Comparison of ENCODE assay signal across 17 cellular contexts in genomic region chr3:124861041-124861440, GRCh38. TPM values are rescaled to one million over a fixed set of nuclear protein-coding genes. Genes with fewer than 3 reads are reported as not detected.
A peak's percentile ranks its signal among the peaks of the same experiment; 100 is the strongest.
DNase-seq lines count a peak whose midpoint lies in the region; ATAC-seq and TF ChIP-seq lines count a peak whose summit lies in the region.
"Had no signal": no experiment of that assay in that cellular context is flagged by ENCODE, and none has a peak within 500 bp of the region (broad histone marks: within the 10 kb centered on the region; RNA-seq: fewer than 3 reads in every experiment).

No MANE protein-coding gene starts in this region.

- H2AFZ ChIP-seq in H9 (ENCODE audit: low read length) (no peak overlapping the region), hepatocyte (no peak overlapping the region), smooth muscle cell (ENCODE audit: low read depth) (no peak overlapping the region)

- no peak overlapping the region for H4K5ac ChIP-seq in H9 (ENCODE audit: insufficient read length, low read depth, low read length)

- peaks cover 12% of the 10 kb centered on the region for H3K36me3 ChIP-seq in brain microvascular endothelial cell (replicated peaks)
- no peaks in the 10 kb centered on the region for H3K36me3 ChIP-seq in hepatocyte (replicated peaks; ENCODE audit: insufficient read depth, low read depth)
- H3K36me3 ChIP-seq in smooth muscle cell (ENCODE audit: low read depth), result peaks cover 2% of the 10 kb centered on the region
- H3K36me3 ChIP-seq: ovary had no signal

- no peak overlapping the region for H3K4ac ChIP-seq in H9 (ENCODE audit: low read depth, low read length)

- no peaks in the 10 kb centered on the region for H3K27me3 ChIP-seq in H9 (ENCODE audit: insufficient read depth, low read length)
- no peaks in the 10 kb centered on the region for H3K27me3 ChIP-seq in brain microvascular endothelial cell (replicated peaks)
- no peaks in the 10 kb centered on the region for H3K27me3 ChIP-seq in hepatocyte
- H3K27me3 ChIP-seq in smooth muscle cell (ENCODE audit: low read depth), result no peaks in the 10 kb centered on the region
- H3K27me3 ChIP-seq: dorsolateral prefrontal cortex, ovary had no signal

- H3K9me3 ChIP-seq in H9 (ENCODE audit: control insufficient read depth, low read depth, low read length), result no peaks in the 10 kb centered on the region
- H3K9me3 ChIP-seq in hepatocyte (ENCODE audit: low read depth), result no peaks in the 10 kb centered on the region
- H3K9me3 ChIP-seq in smooth muscle cell (replicated peaks; ENCODE audit: low read depth), result no peaks in the 10 kb centered on the region
- H3K9me3 ChIP-seq: ovary had no signal

- no peak overlapping the region for H2BK12ac ChIP-seq in H9 (ENCODE audit: insufficient read length, low read depth, low read length)

- H3K79me1 ChIP-seq in H9 (ENCODE audit: insufficient read depth, low read depth, low read length, poor library complexity, severe bottlenecking), result no peaks in the 10 kb centered on the region

- no peak overlapping the region for H3K18ac ChIP-seq in H9 (ENCODE audit: insufficient read length, low read depth, low read length)

- H4K8ac ChIP-seq in H9 (replicated peaks; ENCODE audit: insufficient read length, low read depth, low read length), result no peak overlapping the region

- H3K14ac ChIP-seq in H9 (ENCODE audit: insufficient read depth, low read length), result no peak overlapping the region

- DNase-seq in H9 (no peak), brain microvascular endothelial cell (no peak), hepatocyte (ENCODE audit: low spot score) (no peak), smooth muscle cell (lab: John Stamatoyannopoulos, UW; ENCODE audit: unreplicated experiment) (no peak), natural killer cell (no peak), NCI-H2081 (lab: John Stamatoyannopoulos, UW) (no peak)
- DNase-seq in activated CD8-positive, alpha-beta T cell treated with anti-CD3 and anti-CD28 coated beads for 36 hours, result no peak
- DNase-seq: activated B cell treated with CpG ODN at 0.5 μM for 24 hours; activated T-cell treated with anti-CD3 and anti-CD28 coated beads for 4 hours; CD4-positive, CD25-positive, alpha-beta regulatory T cell; dorsolateral prefrontal cortex; NCI-H2081 treated with DMSO at 0.1 percent for 48 hours; stimulated activated CD4-positive, alpha-beta T cell treated with anti-CD3 and anti-CD28 coated beads, Interleukin-1b, Interleukin-23, amount 100 ng/mL, for 48 hours had no signal

- H3K4me2 ChIP-seq in H9 (ENCODE audit: insufficient read depth, insufficient read length, low read length) (no peak overlapping the region), hepatocyte (no peak overlapping the region), smooth muscle cell (peak overlapping the region; percentile 26)

- H3K27ac ChIP-seq in H9 (ENCODE audit: insufficient read length, low read depth, low read length) (no peak overlapping the region), brain microvascular endothelial cell (peak overlapping the region; percentile 67), hepatocyte (peak overlapping the region; percentile 48), smooth muscle cell (ENCODE audit: low read depth) (peak overlapping the region; percentile 91)
- H3K27ac ChIP-seq: ovary, SK-N-MC had no signal

- H3K36me3 Mint-ChIP-seq in H9 (ENCODE audit: insufficient read depth in 1 of 3, low read depth in 3 of 3), result peaks cover 18 to 47% (median 22%) of the 10 kb centered on the region in 3 experiments; a peak in 6 of 7 replicates
- H3K36me3 Mint-ChIP-seq in activated CD8-positive, alpha-beta T cell treated with anti-CD3 and anti-CD28 coated beads for 36 hours (ENCODE audit: low read depth), result no peaks in the 10 kb centered on the region
- no peaks in the 10 kb centered on the region for H3K36me3 Mint-ChIP-seq in natural killer cell

- no peak overlapping the region for H3T11ph ChIP-seq in H9 (ENCODE audit: low read length)

- in situ Hi-C loops in brain microvascular endothelial cell (cut with HindIII; ENCODE audit: low pct_ligation_motif_present, low sequenced_read_pairs), result no loop called here

- H3K9me3 Mint-ChIP-seq in H9 (no peaks in the 10 kb centered on the region), natural killer cell (no peaks in the 10 kb centered on the region)
- H3K9me3 Mint-ChIP-seq in activated CD8-positive, alpha-beta T cell treated with anti-CD3 and anti-CD28 coated beads for 36 hours, result no peaks in the 10 kb centered on the region
- H3K9me3 Mint-ChIP-seq: activated B cell treated with CpG ODN at 0.5 μM for 24 hours; CD4-positive, CD25-positive, alpha-beta regulatory T cell had no signal

- H3K23me2 ChIP-seq in H9 (ENCODE audit: insufficient read length, low read depth, low read length, poor library complexity, severe bottlenecking), result no peaks in the 10 kb centered on the region

- H3K27ac Mint-ChIP-seq in H9 (peak overlapping the region; percentile 46 to 94 (median 84); a peak in 6 of 7 replicates), natural killer cell (no peak overlapping the region)
- no peak overlapping the region for H3K27ac Mint-ChIP-seq in activated CD8-positive, alpha-beta T cell treated with anti-CD3 and anti-CD28 coated beads for 36 hours
- H3K27ac Mint-ChIP-seq: activated B cell treated with CpG ODN at 0.5 μM for 24 hours; CD4-positive, CD25-positive, alpha-beta regulatory T cell had no signal

- no peak overlapping the region for H3K23ac ChIP-seq in H9 (ENCODE audit: insufficient read length, low read depth, low read length)

- no peak overlapping the region for H4K91ac ChIP-seq in H9 (ENCODE audit: insufficient read length, low read depth, low read length)

- H2BK120ac ChIP-seq in H9 (ENCODE audit: low read depth, low read length, poor library complexity, severe bottlenecking), result no peak overlapping the region

- peaks cover 2% of the 10 kb centered on the region; the same call in 1 of the 2 replicates for H3K4me1 ChIP-seq in H9 (ENCODE audit: insufficient read depth, low read length)
- peaks cover 12% of the 10 kb centered on the region for H3K4me1 ChIP-seq in hepatocyte (ENCODE audit: insufficient read depth)
- peaks cover 26% of the 10 kb centered on the region for H3K4me1 ChIP-seq in smooth muscle cell (ENCODE audit: low read depth)

- H3K56ac ChIP-seq in H9 (ENCODE audit: insufficient read length, low read depth, low read length), result no peak overlapping the region

- no peak overlapping the region for H2BK5ac ChIP-seq in H9 (ENCODE audit: insufficient read length, low read length)

- peaks cover 35% of the 10 kb centered on the region for H3F3A ChIP-seq in smooth muscle cell (ENCODE audit: low read depth)

- H3K79me2 ChIP-seq in H9 (ENCODE audit: insufficient read depth, low read length) (peaks cover 15% of the 10 kb centered on the region; the same call in 1 of the 2 replicates), hepatocyte (peaks cover 8% of the 10 kb centered on the region), smooth muscle cell (ENCODE audit: low read depth) (peaks cover 40% of the 10 kb centered on the region)

- TF ChIP-seq CTCF in H9 (conservative IDR thresholded peaks at IDR 0.05), result no peak
- TF ChIP-seq CTCF in brain microvascular endothelial cell (IDR thresholded peaks at IDR 0.05; ENCODE audit: low read depth, low read length, missing control alignments), result no peak
- no peak for TF ChIP-seq CTCF in hepatocyte (IDR thresholded peaks at IDR 0.05; ENCODE audit: poor library complexity)
- TF ChIP-seq CTCF in smooth muscle cell (IDR thresholded peaks at IDR 0.05; ENCODE audit: borderline replicate concordance, insufficient read depth, poor library complexity, severe bottlenecking), result no peak
- no peak for TF ChIP-seq CTCF in activated CD8-positive, alpha-beta T cell treated with anti-CD3 and anti-CD28 coated beads for 36 hours (IDR thresholded peaks at IDR 0.05)
- TF ChIP-seq CTCF in natural killer cell (IDR thresholded peaks at IDR 0.05), result no peak

- no peak overlapping the region for H2BK15ac ChIP-seq in H9 (ENCODE audit: low read depth, low read length)

- H3K27me3 Mint-ChIP-seq in H9 (ENCODE audit: low read depth) (no peaks in the 10 kb centered on the region), natural killer cell (ENCODE audit: low read depth in 2 of 2) (peaks cover 6 to 20% of the 10 kb centered on the region in 2 donors)
- H3K27me3 Mint-ChIP-seq in activated CD8-positive, alpha-beta T cell treated with anti-CD3 and anti-CD28 coated beads for 36 hours, result peaks cover 2% of the 10 kb centered on the region

- intact Hi-C loops in activated CD8-positive, alpha-beta T cell treated with anti-CD3 and anti-CD28 coated beads for 36 hours (cut with micrococcal nuclease), result no loop called here
- intact Hi-C loops in natural killer cell (cut with micrococcal nuclease), result no loop called here

- H3K4me3 Mint-ChIP-seq in H9 (no peak overlapping the region), natural killer cell (no peak overlapping the region)
- no peak overlapping the region for H3K4me3 Mint-ChIP-seq in activated CD8-positive, alpha-beta T cell treated with anti-CD3 and anti-CD28 coated beads for 36 hours
- H3K4me3 Mint-ChIP-seq: activated B cell treated with CpG ODN at 0.5 μM for 24 hours had no signal

- no peak overlapping the region for H2AK5ac ChIP-seq in H9 (ENCODE audit: insufficient read length, low read length)

- POLR2A ChIA-PET in activated CD8-positive, alpha-beta T cell treated with anti-CD3 and anti-CD28 coated beads for 36 hours (lab: Charles Lee), result no interaction called here

- H2BK20ac ChIP-seq in H9 (ENCODE audit: low read depth, low read length, poor library complexity, severe bottlenecking), result no peak overlapping the region

- CTCF ChIA-PET in activated CD8-positive, alpha-beta T cell treated with anti-CD3 and anti-CD28 coated beads for 36 hours (lab: Charles Lee), result interaction anchor here (2.5 kb wide), 1 partner anchor 40 kb away, joined by 12 read pairs; no protein-coding TSS in a partner anchor

- H3K4me3 ChIP-seq in brain microvascular endothelial cell (ENCODE audit: low read depth, low read length) (no peak overlapping the region), hepatocyte (no peak overlapping the region), smooth muscle cell (no peak overlapping the region)
- H3K4me3 ChIP-seq: dorsolateral prefrontal cortex, ovary, SK-N-MC had no signal

- H4K20me1 ChIP-seq in H9 (ENCODE audit: control insufficient read depth, insufficient read depth, insufficient read length) (no peaks in the 10 kb centered on the region), hepatocyte (ENCODE audit: insufficient read depth, poor library complexity, severe bottlenecking) (no peaks in the 10 kb centered on the region), smooth muscle cell (ENCODE audit: low read depth) (peaks cover 14% of the 10 kb centered on the region)

- WGBS in H9 (ENCODE audit: extremely low coverage, insufficient read length, low lambda C conversion rate), result no CpG with 5 or more reads among the region's 9 CpGs
- 75% methylated on average over 9 of the region's 9 CpGs for WGBS in hepatocyte (ENCODE audit: low lambda C conversion rate, missing lambda C conversion rate)
- 69% methylated on average over 9 of the region's 9 CpGs for WGBS in smooth muscle cell (ENCODE audit: low lambda C conversion rate)

- H3K9ac ChIP-seq in H9 (ENCODE audit: extremely low read depth, insufficient read length, low read length) (no peak overlapping the region), smooth muscle cell (ENCODE audit: low read depth) (no peak overlapping the region)

- no peaks in the 10 kb centered on the region for H3K9me2 ChIP-seq in hepatocyte (replicated peaks; ENCODE audit: insufficient read depth)

- no peak for ATAC-seq in activated CD8-positive, alpha-beta T cell treated with anti-CD3 and anti-CD28 coated beads for 36 hours
- ATAC-seq in natural killer cell, result no peak
- ATAC-seq in GM19452 (IDR thresholded peaks at IDR 0.05; ENCODE audit: unreplicated experiment), result no peak
- ATAC-seq: left colon had no signal

- peaks cover 15 to 16% of the 10 kb centered on the region in 2 experiments for H3K4me1 Mint-ChIP-seq in H9
- no peaks in the 10 kb centered on the region for H3K4me1 Mint-ChIP-seq in activated CD8-positive, alpha-beta T cell treated with anti-CD3 and anti-CD28 coated beads for 36 hours (ENCODE audit: low read depth)
- H3K4me1 Mint-ChIP-seq in natural killer cell, result no peaks in the 10 kb centered on the region
- H3K4me1 Mint-ChIP-seq: activated B cell treated with CpG ODN at 0.5 μM for 24 hours; CD4-positive, CD25-positive, alpha-beta regulatory T cell had no signal

RNA-seq across cellular contexts. Expression of gene ITGB5, which starts 26.1 kb away (rescaled TPM):
- total RNA-seq in H9 (2021) (146 and 148 TPM in 2 replicates), hepatocyte (97.0 and 109 TPM in 2 replicates), smooth muscle cell (332 and 343 TPM in 2 replicates), natural killer cell (1 to 10 TPM; 1.0 to 8.4 (median 5.4) TPM)
- polyA plus RNA-seq in hepatocyte (103 and 113 TPM in 2 replicates), smooth muscle cell (276 and 403 TPM in 2 replicates)
- 1 to 10 TPM in 1 of 2 experiments, under 1 TPM in 1; 0.41 to 1.1 TPM for total RNA-seq in activated CD8-positive, alpha-beta T cell treated with anti-CD3 and anti-CD28 coated beads for 36 hours
- total RNA-seq: activated B cell treated with CpG ODN at 0.5 μM for 24 hours had no signal

Comparison
In these comparisons a context has a peak if more than half of its experiments do, and no peak if none do; other contexts are left out.
1. H3K27ac Mint-ChIP-seq: peak in H9 (3 of 3); none in activated CD8-positive, alpha-beta T cell treated with anti-CD3 and anti-CD28 coated beads for 36 hours (single experiment) and natural killer cell (0 of 2).
2. RNA of gene ITGB5, which starts 26.1 kb away (total RNA-seq): 332 to 343 TPM in smooth muscle cell, 146 to 148 TPM in H9 and 97.0 to 109 TPM in hepatocyte; 1.0 to 8.4 TPM in natural killer cell and 0.41 to 1.1 TPM in activated CD8-positive, alpha-beta T cell treated with anti-CD3 and anti-CD28 coated beads for 36 hours; every median in the first group is over 10 times any median in the second.